ENCODE assay signal across 1 cellular context in the genomic region with DNA sequence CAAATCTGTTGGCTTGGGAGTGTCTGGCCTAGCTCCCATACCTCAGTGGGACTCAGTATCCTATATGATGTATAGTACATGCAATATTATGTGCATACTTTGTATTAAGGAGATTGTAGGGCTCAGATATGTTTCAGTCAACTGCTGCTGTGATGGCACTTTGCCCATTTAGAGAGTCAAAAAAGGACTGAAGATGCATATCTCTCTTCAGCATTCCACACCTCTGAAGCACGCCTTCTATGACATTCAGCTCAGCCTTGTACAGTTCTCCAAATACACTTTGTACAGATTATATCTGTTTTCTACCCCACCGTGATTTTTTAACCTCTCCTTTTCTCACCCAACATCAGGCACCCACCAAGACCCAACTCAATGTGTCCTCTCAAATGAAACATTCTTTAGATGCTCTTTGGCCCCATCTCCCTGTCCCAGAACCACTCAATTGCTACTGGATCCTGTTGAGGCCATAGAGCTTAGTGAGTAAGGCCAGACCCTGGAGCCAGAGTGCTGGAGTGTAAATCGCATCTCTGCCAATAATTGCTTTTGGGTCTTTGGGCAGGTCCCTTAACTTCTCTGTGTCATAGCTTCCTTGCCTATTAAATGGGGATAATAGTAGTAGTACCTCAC.
A peak's percentile ranks its signal among the peaks of the same experiment; 100 is the strongest.
TF ChIP-seq lines count a peak whose summit lies in the region.

No MANE protein-coding gene starts in this region.

TF ChIP-seq in HepG2, 621 proteins besides CTCF, POLR2A, EP300 and RAD21 (continued from another document):
- TF ChIP-seq SSRP1 (CRISPR knock-in tag; IDR thresholded peaks at IDR 0.05) = no peak
- peak; percentile 55; the same call in 1 of the 2 replicates for TF ChIP-seq ZNF644 (CRISPR knock-in tag; IDR thresholded peaks at IDR 0.05; ENCODE audit: low read depth)
- no peak for TF ChIP-seq SCMH1 (CRISPR knock-in tag; IDR thresholded peaks at IDR 0.05; ENCODE audit: borderline replicate concordance)
- no peak for TF ChIP-seq ZNF615 (CRISPR knock-in tag; IDR thresholded peaks at IDR 0.05; ENCODE audit: borderline replicate concordance)
- TF ChIP-seq SAP130 (CRISPR knock-in tag; IDR thresholded peaks at IDR 0.05; ENCODE audit: low read depth) = 0 out of 2 replicates have a peak, but pooled peaks have one; percentile 14
- TF ChIP-seq, protein P1, sequence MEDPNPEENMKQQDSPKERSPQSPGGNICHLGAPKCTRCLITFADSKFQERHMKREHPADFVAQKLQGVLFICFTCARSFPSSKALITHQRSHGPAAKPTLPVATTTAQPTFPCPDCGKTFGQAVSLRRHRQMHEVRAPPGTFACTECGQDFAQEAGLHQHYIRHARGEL (CRISPR knock-in tag; IDR thresholded peaks at IDR 0.05) = no peak
- no peak for TF ChIP-seq GPN1 (CRISPR knock-in tag; IDR thresholded peaks at IDR 0.05; ENCODE audit: borderline replicate concordance)
- TF ChIP-seq, protein P2, sequence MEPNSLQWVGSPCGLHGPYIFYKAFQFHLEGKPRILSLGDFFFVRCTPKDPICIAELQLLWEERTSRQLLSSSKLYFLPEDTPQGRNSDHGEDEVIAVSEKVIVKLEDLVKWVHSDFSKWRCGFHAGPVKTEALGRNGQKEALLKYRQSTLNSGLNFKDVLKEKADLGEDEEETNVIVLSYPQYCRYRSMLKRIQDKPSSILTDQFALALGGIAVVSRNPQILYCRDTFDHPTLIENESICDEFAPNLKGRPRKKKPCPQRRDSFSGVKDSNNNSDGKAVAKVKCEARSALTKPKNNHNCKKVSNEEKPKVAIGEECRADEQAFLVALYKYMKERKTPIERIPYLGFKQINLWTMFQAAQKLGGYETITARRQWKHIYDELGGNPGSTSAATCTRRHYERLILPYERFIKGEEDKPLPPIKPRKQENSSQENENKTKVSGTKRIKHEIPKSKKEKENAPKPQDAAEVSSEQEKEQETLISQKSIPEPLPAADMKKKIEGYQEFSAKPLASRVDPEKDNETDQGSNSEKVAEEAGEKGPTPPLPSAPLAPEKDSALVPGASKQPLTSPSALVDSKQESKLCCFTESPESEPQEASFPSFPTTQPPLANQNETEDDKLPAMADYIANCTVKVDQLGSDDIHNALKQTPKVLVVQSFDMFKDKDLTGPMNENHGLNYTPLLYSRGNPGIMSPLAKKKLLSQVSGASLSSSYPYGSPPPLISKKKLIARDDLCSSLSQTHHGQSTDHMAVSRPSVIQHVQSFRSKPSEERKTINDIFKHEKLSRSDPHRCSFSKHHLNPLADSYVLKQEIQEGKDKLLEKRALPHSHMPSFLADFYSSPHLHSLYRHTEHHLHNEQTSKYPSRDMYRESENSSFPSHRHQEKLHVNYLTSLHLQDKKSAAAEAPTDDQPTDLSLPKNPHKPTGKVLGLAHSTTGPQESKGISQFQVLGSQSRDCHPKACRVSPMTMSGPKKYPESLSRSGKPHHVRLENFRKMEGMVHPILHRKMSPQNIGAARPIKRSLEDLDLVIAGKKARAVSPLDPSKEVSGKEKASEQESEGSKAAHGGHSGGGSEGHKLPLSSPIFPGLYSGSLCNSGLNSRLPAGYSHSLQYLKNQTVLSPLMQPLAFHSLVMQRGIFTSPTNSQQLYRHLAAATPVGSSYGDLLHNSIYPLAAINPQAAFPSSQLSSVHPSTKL (CRISPR knock-in tag; IDR thresholded peaks at IDR 0.05) = peak; percentile 48
- TF ChIP-seq STAT5B (CRISPR knock-in tag; IDR thresholded peaks at IDR 0.05) = no peak
- TF ChIP-seq, protein P3, sequence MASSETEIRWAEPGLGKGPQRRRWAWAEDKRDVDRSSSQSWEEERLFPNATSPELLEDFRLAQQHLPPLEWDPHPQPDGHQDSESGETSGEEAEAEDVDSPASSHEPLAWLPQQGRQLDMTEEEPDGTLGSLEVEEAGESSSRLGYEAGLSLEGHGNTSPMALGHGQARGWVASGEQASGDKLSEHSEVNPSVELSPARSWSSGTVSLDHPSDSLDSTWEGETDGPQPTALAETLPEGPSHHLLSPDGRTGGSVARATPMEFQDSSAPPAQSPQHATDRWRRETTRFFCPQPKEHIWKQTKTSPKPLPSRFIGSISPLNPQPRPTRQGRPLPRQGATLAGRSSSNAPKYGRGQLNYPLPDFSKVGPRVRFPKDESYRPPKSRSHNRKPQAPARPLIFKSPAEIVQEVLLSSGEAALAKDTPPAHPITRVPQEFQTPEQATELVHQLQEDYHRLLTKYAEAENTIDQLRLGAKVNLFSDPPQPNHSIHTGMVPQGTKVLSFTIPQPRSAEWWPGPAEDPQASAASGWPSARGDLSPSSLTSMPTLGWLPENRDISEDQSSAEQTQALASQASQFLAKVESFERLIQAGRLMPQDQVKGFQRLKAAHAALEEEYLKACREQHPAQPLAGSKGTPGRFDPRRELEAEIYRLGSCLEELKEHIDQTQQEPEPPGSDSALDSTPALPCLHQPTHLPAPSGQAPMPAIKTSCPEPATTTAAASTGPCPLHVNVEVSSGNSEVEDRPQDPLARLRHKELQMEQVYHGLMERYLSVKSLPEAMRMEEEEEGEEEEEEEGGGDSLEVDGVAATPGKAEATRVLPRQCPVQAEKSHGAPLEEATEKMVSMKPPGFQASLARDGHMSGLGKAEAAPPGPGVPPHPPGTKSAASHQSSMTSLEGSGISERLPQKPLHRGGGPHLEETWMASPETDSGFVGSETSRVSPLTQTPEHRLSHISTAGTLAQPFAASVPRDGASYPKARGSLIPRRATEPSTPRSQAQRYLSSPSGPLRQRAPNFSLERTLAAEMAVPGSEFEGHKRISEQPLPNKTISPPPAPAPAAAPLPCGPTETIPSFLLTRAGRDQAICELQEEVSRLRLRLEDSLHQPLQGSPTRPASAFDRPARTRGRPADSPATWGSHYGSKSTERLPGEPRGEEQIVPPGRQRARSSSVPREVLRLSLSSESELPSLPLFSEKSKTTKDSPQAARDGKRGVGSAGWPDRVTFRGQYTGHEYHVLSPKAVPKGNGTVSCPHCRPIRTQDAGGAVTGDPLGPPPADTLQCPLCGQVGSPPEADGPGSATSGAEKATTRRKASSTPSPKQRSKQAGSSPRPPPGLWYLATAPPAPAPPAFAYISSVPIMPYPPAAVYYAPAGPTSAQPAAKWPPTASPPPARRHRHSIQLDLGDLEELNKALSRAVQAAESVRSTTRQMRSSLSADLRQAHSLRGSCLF (CRISPR knock-in tag; IDR thresholded peaks at IDR 0.05; ENCODE audit: borderline replicate concordance) = no peak
- no peak for TF ChIP-seq ZBTB10 (CRISPR knock-in tag; IDR thresholded peaks at IDR 0.05; ENCODE audit: borderline replicate concordance)
- 0 out of 2 replicates have a peak, but pooled peaks have one; percentile 32 for TF ChIP-seq THAP7 (CRISPR knock-in tag; IDR thresholded peaks at IDR 0.05)
- no peak for TF ChIP-seq MAFG (CRISPR knock-in tag; IDR thresholded peaks at IDR 0.05)
- 0 out of 2 replicates have a peak, but pooled peaks have one; percentile 27 for TF ChIP-seq HDAC2 (CRISPR knock-in tag; IDR thresholded peaks at IDR 0.05)
- TF ChIP-seq TEAD3 (CRISPR knock-in tag; optimal IDR thresholded peaks at IDR 0.05; ENCODE audit: borderline replicate concordance) = peak; percentile 54
